In the genomic region with DNA sequence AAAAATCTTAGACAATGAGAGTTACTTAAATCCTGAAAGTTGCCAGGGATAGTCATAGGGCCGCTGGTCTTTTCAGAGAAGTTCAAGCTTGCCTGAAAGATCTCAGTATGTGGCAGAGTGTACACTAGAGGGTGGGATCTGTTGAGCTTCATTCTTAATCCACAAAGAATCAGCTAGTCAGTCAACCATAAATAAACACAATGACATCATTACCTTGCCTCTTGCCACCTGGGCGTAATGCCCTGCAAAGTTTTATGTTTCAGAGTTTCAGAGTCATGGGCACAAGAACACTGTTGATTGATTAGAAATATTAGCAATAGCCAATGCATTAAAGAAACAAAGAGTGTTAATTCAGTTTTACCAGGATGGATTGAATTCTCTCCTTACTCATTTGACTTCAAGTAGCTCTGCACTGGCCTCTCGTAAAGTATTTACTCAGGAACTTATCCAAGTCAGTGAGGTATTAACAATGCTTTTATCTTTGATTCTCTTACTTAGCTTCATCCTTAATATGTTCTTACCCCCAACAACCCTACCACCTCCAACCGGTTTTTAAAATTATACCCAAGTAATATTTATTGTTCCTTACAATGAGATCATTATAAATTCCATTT, we compare ENCODE assay signal across 2 cellular contexts.
TF ChIP-seq lines count a peak whose summit lies in the region.

No MANE protein-coding gene starts in this region.

TF ChIP-seq in K562, 482 proteins besides CTCF, POLR2A, EP300 and RAD21:
- TF ChIP-seq FOXA3 (CRISPR knock-in tag; conservative IDR thresholded peaks at IDR 0.05 in 1 of 2, IDR thresholded peaks at IDR 0.05 in 1 of 2) (0 out of 4 replicates have a peak, but pooled peaks of 1 of the 2 experiments have one; percentile 8), JUND (IDR thresholded peaks at IDR 0.05; ENCODE audit: borderline replicate concordance, low read depth, low read length) (peak; percentile 76), JUND (tag; IDR thresholded peaks at IDR 0.05; ENCODE audit: borderline replicate concordance, low read depth, low read length) (peak; percentile 72; the same call in 2 of the 3 replicates), ATF3 (IDR thresholded peaks at IDR 0.05) (peak; percentile 72), ATF3 (CRISPR knock-in tag; conservative IDR thresholded peaks at IDR 0.05) (no peak), NRF1 (conservative IDR thresholded peaks at IDR 0.05 in 1 of 2, IDR thresholded peaks at IDR 0.05 in 1 of 2) (no peak), BRF1 (IDR thresholded peaks at IDR 0.05; ENCODE audit: borderline replicate concordance, extremely low read depth, insufficient read length) (no peak), CBFA2T3 (IDR thresholded peaks at IDR 0.05) (no peak), ATF7 (IDR thresholded peaks at IDR 0.05) (peak; percentile 92), RFX7 (CRISPR knock-in tag; IDR thresholded peaks at IDR 0.05) (no peak), MEF2A (IDR thresholded peaks at IDR 0.05; ENCODE audit: control insufficient read depth, low read depth, low read length) (0 out of 2 replicates have a peak, but pooled peaks have one; percentile 11), SMARCA4 (IDR thresholded peaks at IDR 0.05) (peak; percentile 13; the same call in 1 of the 2 replicates), TEAD4 (IDR thresholded peaks at IDR 0.05; ENCODE audit: low read length) (no peak), TEAD4 (CRISPR knock-in tag; IDR thresholded peaks at IDR 0.05; ENCODE audit: borderline replicate concordance) (no peak), FOSL1 (tag; conservative IDR thresholded peaks at IDR 0.05) (0 out of 2 replicates have a peak, but pooled peaks have one; percentile 17), VEZF1 (CRISPR knock-in tag; IDR thresholded peaks at IDR 0.05) (no peak), SMARCE1 (IDR thresholded peaks at IDR 0.05) (0 out of 2 replicates have a peak, but pooled peaks have one; percentile 19), MTA3 (IDR thresholded peaks at IDR 0.05; ENCODE audit: borderline replicate concordance) (no peak), NONO (IDR thresholded peaks at IDR 0.05; ENCODE audit: low read depth in 2 of 2, low read length in 1 of 2) (no peak), CREM (IDR thresholded peaks at IDR 0.05; ENCODE audit: low read depth) (0 out of 2 replicates have a peak, but pooled peaks have one; percentile 8)
- TF ChIP-seq, protein P1, sequence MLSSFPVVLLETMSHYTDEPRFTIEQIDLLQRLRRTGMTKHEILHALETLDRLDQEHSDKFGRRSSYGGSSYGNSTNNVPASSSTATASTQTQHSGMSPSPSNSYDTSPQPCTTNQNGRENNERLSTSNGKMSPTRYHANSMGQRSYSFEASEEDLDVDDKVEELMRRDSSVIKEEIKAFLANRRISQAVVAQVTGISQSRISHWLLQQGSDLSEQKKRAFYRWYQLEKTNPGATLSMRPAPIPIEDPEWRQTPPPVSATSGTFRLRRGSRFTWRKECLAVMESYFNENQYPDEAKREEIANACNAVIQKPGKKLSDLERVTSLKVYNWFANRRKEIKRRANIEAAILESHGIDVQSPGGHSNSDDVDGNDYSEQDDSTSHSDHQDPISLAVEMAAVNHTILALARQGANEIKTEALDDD (IDR thresholded peaks at IDR 0.05) = peak; percentile 24; the same call in 1 of the 2 replicates
- TF ChIP-seq, protein P2, sequence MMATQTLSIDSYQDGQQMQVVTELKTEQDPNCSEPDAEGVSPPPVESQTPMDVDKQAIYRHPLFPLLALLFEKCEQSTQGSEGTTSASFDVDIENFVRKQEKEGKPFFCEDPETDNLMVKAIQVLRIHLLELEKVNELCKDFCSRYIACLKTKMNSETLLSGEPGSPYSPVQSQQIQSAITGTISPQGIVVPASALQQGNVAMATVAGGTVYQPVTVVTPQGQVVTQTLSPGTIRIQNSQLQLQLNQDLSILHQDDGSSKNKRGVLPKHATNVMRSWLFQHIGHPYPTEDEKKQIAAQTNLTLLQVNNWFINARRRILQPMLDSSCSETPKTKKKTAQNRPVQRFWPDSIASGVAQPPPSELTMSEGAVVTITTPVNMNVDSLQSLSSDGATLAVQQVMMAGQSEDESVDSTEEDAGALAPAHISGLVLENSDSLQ (IDR thresholded peaks at IDR 0.05) = peak; percentile 14; the same call in 1 of the 2 replicates

TF ChIP-seq in WTC11, 78 proteins besides CTCF, POLR2A, EP300 and RAD21 (continued from another document):
- TF ChIP-seq, protein P3, sequence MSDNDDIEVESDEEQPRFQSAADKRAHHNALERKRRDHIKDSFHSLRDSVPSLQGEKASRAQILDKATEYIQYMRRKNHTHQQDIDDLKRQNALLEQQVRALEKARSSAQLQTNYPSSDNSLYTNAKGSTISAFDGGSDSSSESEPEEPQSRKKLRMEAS (CRISPR knock-in tag; IDR thresholded peaks at IDR 0.05) = no peak
- TF ChIP-seq STAT6 (CRISPR knock-in tag; conservative IDR thresholded peaks at IDR 0.05; ENCODE audit: low read depth) = no peak
- TF ChIP-seq TEAD1 (CRISPR knock-in tag; IDR thresholded peaks at IDR 0.05) = no peak
- TF ChIP-seq ESRRA (CRISPR knock-in tag; IDR thresholded peaks at IDR 0.05; ENCODE audit: borderline replicate concordance) = no peak
- TF ChIP-seq SMAD4 (CRISPR knock-in tag; IDR thresholded peaks at IDR 0.05) = no peak
- TF ChIP-seq, protein P4, sequence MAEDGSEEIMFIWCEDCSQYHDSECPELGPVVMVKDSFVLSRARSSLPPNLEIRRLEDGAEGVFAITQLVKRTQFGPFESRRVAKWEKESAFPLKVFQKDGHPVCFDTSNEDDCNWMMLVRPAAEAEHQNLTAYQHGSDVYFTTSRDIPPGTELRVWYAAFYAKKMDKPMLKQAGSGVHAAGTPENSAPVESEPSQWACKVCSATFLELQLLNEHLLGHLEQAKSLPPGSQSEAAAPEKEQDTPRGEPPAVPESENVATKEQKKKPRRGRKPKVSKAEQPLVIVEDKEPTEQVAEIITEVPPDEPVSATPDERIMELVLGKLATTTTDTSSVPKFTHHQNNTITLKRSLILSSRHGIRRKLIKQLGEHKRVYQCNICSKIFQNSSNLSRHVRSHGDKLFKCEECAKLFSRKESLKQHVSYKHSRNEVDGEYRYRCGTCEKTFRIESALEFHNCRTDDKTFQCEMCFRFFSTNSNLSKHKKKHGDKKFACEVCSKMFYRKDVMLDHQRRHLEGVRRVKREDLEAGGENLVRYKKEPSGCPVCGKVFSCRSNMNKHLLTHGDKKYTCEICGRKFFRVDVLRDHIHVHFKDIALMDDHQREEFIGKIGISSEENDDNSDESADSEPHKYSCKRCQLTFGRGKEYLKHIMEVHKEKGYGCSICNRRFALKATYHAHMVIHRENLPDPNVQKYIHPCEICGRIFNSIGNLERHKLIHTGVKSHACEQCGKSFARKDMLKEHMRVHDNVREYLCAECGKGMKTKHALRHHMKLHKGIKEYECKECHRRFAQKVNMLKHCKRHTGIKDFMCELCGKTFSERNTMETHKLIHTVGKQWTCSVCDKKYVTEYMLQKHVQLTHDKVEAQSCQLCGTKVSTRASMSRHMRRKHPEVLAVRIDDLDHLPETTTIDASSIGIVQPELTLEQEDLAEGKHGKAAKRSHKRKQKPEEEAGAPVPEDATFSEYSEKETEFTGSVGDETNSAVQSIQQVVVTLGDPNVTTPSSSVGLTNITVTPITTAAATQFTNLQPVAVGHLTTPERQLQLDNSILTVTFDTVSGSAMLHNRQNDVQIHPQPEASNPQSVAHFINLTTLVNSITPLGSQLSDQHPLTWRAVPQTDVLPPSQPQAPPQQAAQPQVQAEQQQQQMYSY (CRISPR knock-in tag; IDR thresholded peaks at IDR 0.05) = no peak
- TF ChIP-seq ATF2 (CRISPR knock-in tag; IDR thresholded peaks at IDR 0.05; ENCODE audit: borderline replicate concordance, low read depth) = no peak
- no peak for TF ChIP-seq ZNF219 (CRISPR knock-in tag; IDR thresholded peaks at IDR 0.05; ENCODE audit: borderline replicate concordance)
- no peak for TF ChIP-seq ZNF281 (CRISPR knock-in tag; IDR thresholded peaks at IDR 0.05)
- TF ChIP-seq, protein P5, sequence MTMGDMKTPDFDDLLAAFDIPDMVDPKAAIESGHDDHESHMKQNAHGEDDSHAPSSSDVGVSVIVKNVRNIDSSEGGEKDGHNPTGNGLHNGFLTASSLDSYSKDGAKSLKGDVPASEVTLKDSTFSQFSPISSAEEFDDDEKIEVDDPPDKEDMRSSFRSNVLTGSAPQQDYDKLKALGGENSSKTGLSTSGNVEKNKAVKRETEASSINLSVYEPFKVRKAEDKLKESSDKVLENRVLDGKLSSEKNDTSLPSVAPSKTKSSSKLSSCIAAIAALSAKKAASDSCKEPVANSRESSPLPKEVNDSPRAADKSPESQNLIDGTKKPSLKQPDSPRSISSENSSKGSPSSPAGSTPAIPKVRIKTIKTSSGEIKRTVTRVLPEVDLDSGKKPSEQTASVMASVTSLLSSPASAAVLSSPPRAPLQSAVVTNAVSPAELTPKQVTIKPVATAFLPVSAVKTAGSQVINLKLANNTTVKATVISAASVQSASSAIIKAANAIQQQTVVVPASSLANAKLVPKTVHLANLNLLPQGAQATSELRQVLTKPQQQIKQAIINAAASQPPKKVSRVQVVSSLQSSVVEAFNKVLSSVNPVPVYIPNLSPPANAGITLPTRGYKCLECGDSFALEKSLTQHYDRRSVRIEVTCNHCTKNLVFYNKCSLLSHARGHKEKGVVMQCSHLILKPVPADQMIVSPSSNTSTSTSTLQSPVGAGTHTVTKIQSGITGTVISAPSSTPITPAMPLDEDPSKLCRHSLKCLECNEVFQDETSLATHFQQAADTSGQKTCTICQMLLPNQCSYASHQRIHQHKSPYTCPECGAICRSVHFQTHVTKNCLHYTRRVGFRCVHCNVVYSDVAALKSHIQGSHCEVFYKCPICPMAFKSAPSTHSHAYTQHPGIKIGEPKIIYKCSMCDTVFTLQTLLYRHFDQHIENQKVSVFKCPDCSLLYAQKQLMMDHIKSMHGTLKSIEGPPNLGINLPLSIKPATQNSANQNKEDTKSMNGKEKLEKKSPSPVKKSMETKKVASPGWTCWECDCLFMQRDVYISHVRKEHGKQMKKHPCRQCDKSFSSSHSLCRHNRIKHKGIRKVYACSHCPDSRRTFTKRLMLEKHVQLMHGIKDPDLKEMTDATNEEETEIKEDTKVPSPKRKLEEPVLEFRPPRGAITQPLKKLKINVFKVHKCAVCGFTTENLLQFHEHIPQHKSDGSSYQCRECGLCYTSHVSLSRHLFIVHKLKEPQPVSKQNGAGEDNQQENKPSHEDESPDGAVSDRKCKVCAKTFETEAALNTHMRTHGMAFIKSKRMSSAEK (CRISPR knock-in tag; IDR thresholded peaks at IDR 0.05; ENCODE audit: borderline replicate concordance) = no peak
- no peak for TF ChIP-seq ZNF121 (CRISPR knock-in tag; IDR thresholded peaks at IDR 0.05)
- no peak for TF ChIP-seq TP53 (CRISPR knock-in tag; IDR thresholded peaks at IDR 0.05)
- TF ChIP-seq ZNF671 (CRISPR knock-in tag; IDR thresholded peaks at IDR 0.05) = no peak
